Comparison of ENCODE assay signal across 8 cellular contexts in the genomic region with DNA sequence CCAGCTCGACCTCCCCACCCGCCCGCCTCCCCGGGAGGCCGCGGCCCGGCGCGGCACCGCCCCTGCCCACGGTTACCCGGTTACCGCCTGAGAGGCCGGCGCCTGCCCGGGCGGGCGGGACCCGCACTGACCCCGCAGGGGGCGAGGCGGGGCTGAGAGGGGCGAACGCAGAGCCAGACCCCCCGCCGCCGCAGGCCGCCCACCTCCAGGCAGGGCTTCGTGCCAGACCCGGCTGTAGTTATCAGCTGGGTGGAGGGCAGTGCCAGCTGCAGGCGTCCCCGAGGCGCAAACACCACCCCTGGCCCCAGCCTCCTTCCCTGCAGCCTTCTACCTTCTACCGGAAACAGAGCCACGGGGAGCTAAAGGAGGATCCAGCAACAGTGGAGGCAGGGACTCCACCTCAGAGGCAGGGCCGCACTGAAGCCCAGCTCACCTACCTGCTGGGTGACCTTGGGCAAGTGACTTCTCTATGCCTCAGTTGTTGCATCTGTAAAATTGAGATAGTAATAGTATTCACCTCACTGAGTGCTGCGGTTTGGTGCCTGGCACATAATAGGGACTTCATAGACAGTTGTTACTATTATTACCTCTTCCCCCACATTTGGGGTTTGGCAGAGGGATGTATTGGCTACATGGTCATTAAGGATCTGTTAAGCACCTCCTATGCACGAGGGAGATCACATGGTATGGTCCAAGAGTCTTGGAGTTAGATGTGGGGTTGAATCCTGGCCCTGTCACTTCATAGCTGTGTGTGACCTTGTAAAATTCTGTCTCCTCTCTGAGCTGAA.
DNase-seq lines count a peak whose midpoint lies in the region; ATAC-seq and TF ChIP-seq lines count a peak whose summit lies in the region.

No MANE protein-coding gene starts in this region.

- peak; percentile 37 for ATAC-seq in HG02938 (IDR thresholded peaks at IDR 0.05; ENCODE audit: unreplicated experiment)
- no peak for ATAC-seq in GM21360 (IDR thresholded peaks at IDR 0.05; ENCODE audit: unreplicated experiment)

- TF ChIP-seq CTCF in uterus (IDR thresholded peaks at IDR 0.05), result no peak

- H3K27ac ChIP-seq in cingulate gyrus (ENCODE audit: low read depth, low read length), result peak overlapping the region; percentile 63
- peak overlapping the region; percentile 86 to 96 for H3K27ac ChIP-seq in uterus

- TF ChIP-seq POLR2A in uterus (IDR thresholded peaks at IDR 0.05), result no peak

- H3K4me1 ChIP-seq in uterus, result peaks cover 5 to 8% of the 10 kb centered on the region in 2 donors

- no peaks in the 10 kb centered on the region for H3K27me3 ChIP-seq in uterus

- H3K4me3 ChIP-seq in uterus, result peak overlapping the region; percentile 22 to 71

- DNase-seq in NCI-H2081 (lab: John Stamatoyannopoulos, UW), result peak; percentile 74 to 75
- DNase-seq in NCI-H2081 treated with DMSO at 0.1 percent for 48 hours (lab: John Stamatoyannopoulos, UW), result no peak
- peak; percentile 32 for DNase-seq in NCI-H510A treated with DMSO at 0.1 percent for 48 hours (lab: John Stamatoyannopoulos, UW)
- peak; percentile 91 for DNase-seq in mesenteric fat pad (ENCODE audit: low spot score)
- no peak for DNase-seq in uterus

- intact Hi-C loops in uterus (cut with DNase I; ENCODE audit: low total_unique reads), result no loop called here

- no peaks in the 10 kb centered on the region for H3K9me3 ChIP-seq in uterus

- H3K36me3 ChIP-seq in uterus, result no peaks in the 10 kb centered on the region

Comparison
In these comparisons a context has a peak if more than half of its experiments do, and no peak if none do; other contexts are left out.
1. DNase-seq: peak in NCI-H2081 (2 of 2), NCI-H510A treated with DMSO at 0.1 percent for 48 hours (single experiment) and mesenteric fat pad (single experiment); none in NCI-H2081 treated with DMSO at 0.1 percent for 48 hours (single experiment) and uterus (0 of 2).